In the genomic region with DNA sequence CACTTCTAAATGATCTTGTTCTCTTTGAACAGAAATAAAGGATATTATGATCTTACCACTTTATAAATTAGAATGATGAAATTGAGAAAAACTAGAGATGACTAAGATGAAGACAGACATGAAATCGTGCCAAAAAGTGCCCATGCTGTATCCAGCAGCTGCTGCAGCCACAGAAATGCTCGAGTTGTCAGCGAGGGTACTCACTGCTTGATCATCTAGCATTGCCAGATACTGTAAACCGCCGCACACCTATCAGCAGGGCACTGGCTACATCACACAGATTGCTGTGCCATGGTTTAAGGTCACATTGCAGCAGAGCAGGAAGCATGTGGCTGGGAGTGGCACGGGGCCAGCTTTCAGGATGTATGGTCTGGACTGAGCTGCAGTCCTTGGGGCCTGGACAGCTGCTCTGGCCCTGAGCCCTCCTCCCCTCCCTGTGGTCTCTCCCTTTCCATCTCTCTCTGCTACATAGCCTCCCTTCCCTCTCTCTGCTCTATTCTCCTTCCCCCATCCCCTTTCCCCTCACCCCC, we compare ENCODE assay signal across 10 cellular contexts. TPM values are rescaled to one million over a fixed set of nuclear protein-coding genes. Genes with fewer than 3 reads are reported as not detected.
DNase-seq lines count a peak whose midpoint lies in the region; ATAC-seq and TF ChIP-seq lines count a peak whose summit lies in the region.
"Had no signal": no experiment of that assay in that cellular context is flagged by ENCODE, and none has a peak within 500 bp of the region (broad histone marks: within the 10 kb centered on the region; RNA-seq: fewer than 3 reads in every experiment).

No MANE protein-coding gene starts in this region.

- no peak overlapping the region for H3K4me3 ChIP-seq in fibroblast of villous mesenchyme (ENCODE audit: low read depth, low read length)
- H3K4me3 ChIP-seq: SJSA1 had no signal

- ATAC-seq in HG03342 (IDR thresholded peaks at IDR 0.05; ENCODE audit: unreplicated experiment) = no peak
- no peak for ATAC-seq in HG03354 (IDR thresholded peaks at IDR 0.05; ENCODE audit: poor library complexity, severe bottlenecking, unreplicated experiment)
- ATAC-seq in CD4-positive, alpha-beta T cell (ENCODE audit: poor library complexity) = no peak

- no peaks in the 10 kb centered on the region for H3K36me3 Mint-ChIP-seq in CD4-positive, alpha-beta T cell (ENCODE audit: low read depth)

- no peak overlapping the region for H3K27ac ChIP-seq in CD4-positive, alpha-beta T cell (ENCODE audit: low read depth, low read length)
- H3K27ac ChIP-seq: SJSA1 had no signal

- no peak overlapping the region for H3K4me3 Mint-ChIP-seq in CD4-positive, alpha-beta T cell

- peak; percentile 22 for DNase-seq in NCI-H82 (lab: John Stamatoyannopoulos, UW)
- DNase-seq in NCI-H82 treated with DMSO at 0.1 percent for 48 hours (lab: John Stamatoyannopoulos, UW; ENCODE audit: unreplicated experiment) = no peak
- DNase-seq in RPMI8226 = peak; percentile 65
- DNase-seq in fibroblast of villous mesenchyme (ENCODE audit: low read depth) = peak; percentile 57
- peak; percentile 11 for DNase-seq in superior temporal gyrus (ENCODE audit: extremely low spot score)
- DNase-seq in CD4-positive, alpha-beta T cell = no peak
- DNase-seq: DND-41 had no signal

- intact Hi-C loops in CD4-positive, alpha-beta T cell (cut with DNase I, micrococcal nuclease) = no loop called here

- H3K27me3 ChIP-seq in CD4-positive, alpha-beta T cell (ENCODE audit: control insufficient read depth, insufficient read depth, low read length) = no peaks in the 10 kb centered on the region
- H3K27me3 ChIP-seq: SJSA1 had no signal

- no peaks in the 10 kb centered on the region for H3K9me3 Mint-ChIP-seq in CD4-positive, alpha-beta T cell

- no peaks in the 10 kb centered on the region for H3K9me3 ChIP-seq in CD4-positive, alpha-beta T cell (ENCODE audit: control insufficient read depth, low read length)
- H3K9me3 ChIP-seq: SJSA1 had no signal

- no peak overlapping the region for H3K27ac Mint-ChIP-seq in CD4-positive, alpha-beta T cell

- CTCF ChIA-PET in CD4-positive, alpha-beta T cell (lab: Charles Lee) = no interaction called here

- H3K27me3 Mint-ChIP-seq in CD4-positive, alpha-beta T cell = peaks cover 5% of the 10 kb centered on the region

- POLR2A ChIA-PET in CD4-positive, alpha-beta T cell (lab: Charles Lee) = no interaction called here

- no peaks in the 10 kb centered on the region for H3K4me1 Mint-ChIP-seq in CD4-positive, alpha-beta T cell (ENCODE audit: low read depth)

- TF ChIP-seq CTCF in fibroblast of villous mesenchyme (IDR thresholded peaks at IDR 0.05; ENCODE audit: insufficient read depth, low read depth, low read length) = no peak
- no peak for TF ChIP-seq CTCF in CD4-positive, alpha-beta T cell (IDR thresholded peaks at IDR 0.05)

RNA-seq across cellular contexts. Expression of gene SEPTIN5, which starts 51.0 kb away (rescaled TPM):
- 10.4 and 14.8 TPM in 2 replicates for total RNA-seq in fibroblast of villous mesenchyme
- total RNA-seq in CD4-positive, alpha-beta T cell = under 1 TPM; 0.71 to 0.75 TPM

RNA-seq across cellular contexts. Expression of gene GP1BB, which starts 60.0 kb away (rescaled TPM):
- total RNA-seq in fibroblast of villous mesenchyme = 0.86 and 2.6 TPM in 2 replicates
- total RNA-seq in CD4-positive, alpha-beta T cell = under 1 TPM in 1 of 2 experiments, not detected in 1; 0.22 TPM

Comparison
In these comparisons a context has a peak if more than half of its experiments do, and no peak if none do; other contexts are left out.
1. DNase-seq: peak in NCI-H82 (single experiment), RPMI8226 (single experiment), fibroblast of villous mesenchyme (single experiment) and superior temporal gyrus (single experiment); none in NCI-H82 treated with DMSO at 0.1 percent for 48 hours (single experiment) and CD4-positive, alpha-beta T cell (0 of 10).